21 cellular contexts compared by ENCODE assay signal in the genomic region with DNA sequence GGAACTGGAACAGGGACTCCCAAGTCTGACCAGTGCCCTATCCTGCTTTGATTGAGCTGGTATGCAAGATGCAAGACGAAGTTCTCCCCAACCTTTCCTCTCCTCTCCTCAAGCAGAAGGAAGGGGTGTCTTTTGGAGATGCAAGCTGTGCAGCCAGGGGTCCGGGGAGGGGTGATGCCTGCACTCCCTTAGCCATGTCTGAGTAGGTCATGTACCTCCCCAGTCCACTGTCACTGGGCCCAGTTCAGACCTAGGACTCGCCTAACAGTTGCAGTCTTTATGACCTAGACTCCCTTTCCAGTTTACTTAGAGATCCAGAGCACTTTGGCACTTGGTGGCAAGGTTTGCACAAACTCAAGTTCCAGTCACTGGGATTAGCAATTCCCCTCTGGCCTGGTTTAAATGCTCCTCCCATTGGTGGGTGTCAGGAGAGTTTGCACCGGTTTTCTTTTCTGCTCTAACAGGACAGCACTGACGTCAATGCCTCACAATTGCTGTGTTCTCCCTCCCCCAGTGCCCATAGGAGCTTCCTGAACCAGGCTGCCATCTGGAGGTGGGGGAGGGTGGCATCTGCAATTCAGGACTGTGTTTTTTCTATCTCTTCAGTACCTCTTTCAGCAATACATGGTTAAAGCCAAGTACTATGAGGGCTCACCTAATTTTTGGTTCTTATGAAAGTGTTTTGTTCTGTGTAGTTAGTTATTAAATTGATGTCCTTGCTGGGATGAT.
DNase-seq lines count a peak whose midpoint lies in the region; ATAC-seq and TF ChIP-seq lines count a peak whose summit lies in the region.
"Had no signal": no experiment of that assay in that cellular context is flagged by ENCODE, and none has a peak within 500 bp of the region (broad histone marks: within the 10 kb centered on the region; RNA-seq: fewer than 3 reads in every experiment).

No MANE protein-coding gene starts in this region.

- H3K9me3 Mint-ChIP-seq in Calu3 (ENCODE audit: low read depth, unreplicated experiment) (peaks cover 7% of the 10 kb centered on the region), T-cell (peaks cover 12 to 34% (median 19%) of the 10 kb centered on the region in 3 donors)
- H3K9me3 Mint-ChIP-seq in activated T-cell treated with anti-CD3 and anti-CD28 coated beads, Interleukin-2, amount 50 U/mL, for 24 hours: peaks cover 13% of the 10 kb centered on the region

- H3K9me3 ChIP-seq in iPS DF 6.9 (ENCODE audit: control insufficient read depth, insufficient read depth, low read length) (no peaks in the 10 kb centered on the region), left ventricle myocardium inferior (replicated peaks) (peaks cover 30% of the 10 kb centered on the region)
- H3K9me3 ChIP-seq: Caco-2, prostate gland had no signal

- no peak overlapping the region for H3K4me3 ChIP-seq in iPS DF 6.9 (ENCODE audit: low read length)
- no peak overlapping the region for H3K4me3 ChIP-seq in left ventricle myocardium inferior
- H3K4me3 ChIP-seq: prostate gland had no signal

- POLR2A ChIA-PET in T-cell (lab: Charles Lee): no interaction called here

- no peaks in the 10 kb centered on the region for H3K36me3 ChIP-seq in iPS DF 6.9 (ENCODE audit: control insufficient read depth, insufficient read depth, low read length)
- no peaks in the 10 kb centered on the region for H3K36me3 ChIP-seq in left ventricle myocardium inferior
- H3K36me3 ChIP-seq: prostate gland had no signal

- H3K27me3 Mint-ChIP-seq in Calu3 (ENCODE audit: unreplicated experiment) (no peaks in the 10 kb centered on the region), T-cell (no peaks in the 10 kb centered on the region)
- H3K27me3 Mint-ChIP-seq in activated T-cell treated with anti-CD3 and anti-CD28 coated beads, Interleukin-2, amount 50 U/mL, for 24 hours: no peaks in the 10 kb centered on the region
- H3K27me3 Mint-ChIP-seq: T-helper 17 cell had no signal

- no CpG with 5 or more reads among the region's 5 CpGs for WGBS in iPS DF 6.9 (ENCODE audit: insufficient coverage, insufficient read length)

- H3K4me3 Mint-ChIP-seq in Calu3 (ENCODE audit: low read depth, unreplicated experiment) (no peak overlapping the region), T-cell (no peak overlapping the region)
- H3K4me3 Mint-ChIP-seq in activated T-cell treated with anti-CD3 and anti-CD28 coated beads, Interleukin-2, amount 50 U/mL, for 24 hours: no peak overlapping the region
- H3K4me3 Mint-ChIP-seq: mesothelial cell of epicardium, nephron progenitor cell, T-helper 17 cell had no signal

- H3K36me3 Mint-ChIP-seq in Calu3 (ENCODE audit: insufficient read depth, unreplicated experiment) (no peaks in the 10 kb centered on the region), T-cell (no peaks in the 10 kb centered on the region)
- H3K36me3 Mint-ChIP-seq in activated T-cell treated with anti-CD3 and anti-CD28 coated beads, Interleukin-2, amount 50 U/mL, for 24 hours (ENCODE audit: low read depth): no peaks in the 10 kb centered on the region

- CTCF ChIA-PET in Calu3 (lab: Charles Lee): no interaction called here
- CTCF ChIA-PET in T-cell (lab: Charles Lee): no interaction called here

- H3K27ac ChIP-seq in iPS DF 6.9 (ENCODE audit: low read length) (no peak overlapping the region), left ventricle myocardium inferior (replicated peaks) (no peak overlapping the region)
- H3K27ac ChIP-seq: epithelial cell of prostate, prostate gland had no signal

- no peaks in the 10 kb centered on the region; the same call in 1 of the 2 replicates for H3K4me1 ChIP-seq in iPS DF 6.9 (ENCODE audit: control insufficient read depth, insufficient read depth, low read length)
- H3K4me1 ChIP-seq in left ventricle myocardium inferior: no peaks in the 10 kb centered on the region
- H3K4me1 ChIP-seq: Caco-2, prostate gland had no signal

- intact Hi-C loops in Calu3 (cut with micrococcal nuclease; ENCODE audit: unreplicated experiment) (no loop called here), left ventricle myocardium inferior (cut with micrococcal nuclease) (no loop called here)

- no TSS peak for BruUV-seq in Calu3 (replicated peaks; lab: Mats Ljungman, UMichigan)

- H3K27me3 ChIP-seq in iPS DF 6.9 (ENCODE audit: control insufficient read depth, insufficient read depth, low read length) (no peaks in the 10 kb centered on the region), left ventricle myocardium inferior (ENCODE audit: low read depth) (no peaks in the 10 kb centered on the region)

- H3K27ac Mint-ChIP-seq in Calu3 (ENCODE audit: unreplicated experiment) (no peak overlapping the region), T-cell (no peak overlapping the region)
- H3K27ac Mint-ChIP-seq in activated T-cell treated with anti-CD3 and anti-CD28 coated beads, Interleukin-2, amount 50 U/mL, for 24 hours: no peak overlapping the region
- H3K27ac Mint-ChIP-seq: mesothelial cell of epicardium, nephron progenitor cell, T-helper 17 cell had no signal

- no peaks in the 10 kb centered on the region for H3K4me1 Mint-ChIP-seq in Calu3 (ENCODE audit: low read depth, unreplicated experiment)
- H3K4me1 Mint-ChIP-seq in activated T-cell treated with anti-CD3 and anti-CD28 coated beads, Interleukin-2, amount 50 U/mL, for 24 hours (ENCODE audit: low read depth): no peaks in the 10 kb centered on the region
- no peaks in the 10 kb centered on the region for H3K4me1 Mint-ChIP-seq in T-cell
- H3K4me1 Mint-ChIP-seq: nephron progenitor cell, T-helper 17 cell had no signal

- ATAC-seq in T-cell (replicated peaks in 1 of 4): no peak
- ATAC-seq: left colon, T-helper 17 cell had no signal

- DNase-seq in DMS53 (lab: John Stamatoyannopoulos, UW): peak; percentile 96
- DNase-seq in HT1080 (ENCODE audit: low read depth): peak; percentile 47
- peak; percentile 33 for DNase-seq in RPMI8226
- peak; percentile 16 for DNase-seq in iPS DF 6.9 (ENCODE audit: low read depth, low spot score)
- no peak for DNase-seq in Calu3
- no peak for DNase-seq in left ventricle myocardium inferior
- DNase-seq in activated T-cell treated with anti-CD3 and anti-CD28 coated beads, Interleukin-2, amount 50 U/mL, for 24 hours: no peak
- no peak for DNase-seq in T-cell
- DNase-seq: activated CD4-positive, CD25-positive, alpha-beta regulatory T cell treated with anti-CD3 and anti-CD28 coated beads, Interleukin-2, amount 50 U/mL, for 72 hours; activated effector memory CD4-positive, alpha-beta T cell treated with Interleukin-2 at 50 U/mL for 16 hours; Caco-2; dermis blood vessel endothelial cell; left colon; MV-4-11; NCI-H2029 treated with DMSO at 0.1 percent for 48 hours; nephron progenitor cell; stimulated activated CD8-positive, alpha-beta memory T cell treated with anti-CD3 and anti-CD28 coated beads, Interleukin-4, amount 100 ng/mL, for 48 hours; T-helper 17 cell had no signal

- no peak for TF ChIP-seq CTCF in Calu3 (IDR thresholded peaks at IDR 0.05; ENCODE audit: unreplicated experiment)
- TF ChIP-seq CTCF in left ventricle myocardium inferior (IDR thresholded peaks at IDR 0.05; ENCODE audit: borderline replicate concordance): no peak

Comparison
In these comparisons a context has a peak if more than half of its experiments do, and no peak if none do; other contexts are left out.
1. DNase-seq: peak in DMS53 (single experiment), HT1080 (single experiment), RPMI8226 (single experiment) and iPS DF 6.9 (single experiment); none in Calu3 (single experiment), left ventricle myocardium inferior (single experiment), activated T-cell treated with anti-CD3 and anti-CD28 coated beads, Interleukin-2, amount 50 U/mL, for 24 hours (single experiment) and T-cell (0 of 34).